Comparison of ENCODE assay signal across 31 cellular contexts in the genomic region with DNA sequence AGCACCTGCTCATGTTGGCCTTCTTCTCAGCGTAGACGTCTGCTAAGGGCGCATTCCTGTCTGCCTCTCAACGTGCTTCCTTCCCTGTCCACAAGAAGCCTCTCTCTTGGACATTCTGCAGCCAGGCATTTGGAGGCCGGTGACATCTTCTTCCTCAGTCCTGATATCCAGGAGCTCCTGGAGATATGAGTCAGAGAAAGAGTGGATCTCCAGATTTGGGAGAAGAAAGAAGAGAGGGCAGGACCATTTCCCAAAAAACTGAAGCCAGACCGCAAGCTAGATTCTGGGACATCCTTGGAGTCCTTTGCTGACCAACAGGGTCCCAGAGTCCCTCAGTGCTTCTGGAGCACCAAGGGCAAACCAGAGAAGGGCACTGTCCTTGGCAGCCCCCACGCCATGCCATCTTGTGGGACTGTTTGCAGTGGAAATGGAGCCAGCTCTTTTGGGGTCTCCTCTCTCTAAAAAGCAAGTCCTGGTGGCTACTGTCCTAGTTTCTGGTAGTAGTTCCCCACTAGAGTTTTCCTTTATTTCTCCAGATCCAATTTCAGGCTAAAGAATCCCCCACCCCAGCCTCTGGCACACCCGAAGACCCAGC. TPM values are rescaled to one million over a fixed set of nuclear protein-coding genes. Genes with fewer than 3 reads are reported as not detected.
"Had no signal": no experiment of that assay in that cellular context is flagged by ENCODE, and none has a peak within 500 bp of the region (broad histone marks: within the 10 kb centered on the region; RNA-seq: fewer than 3 reads in every experiment).

No MANE protein-coding gene starts in this region.

- H3K36me3 Mint-ChIP-seq: memory B cell; naive thymus-derived CD4-positive, alpha-beta T cell; stimulated activated effector memory CD8-positive, alpha-beta T cell treated with anti-CD3 and anti-CD28 coated beads, Interleukin-12 subunit alpha, Interleukin-12 subunit beta, amount 100 ng/mL, for 72 hours had no signal

- H3K27ac ChIP-seq: neutrophil, ovary, spleen, suprapubic skin, thoracic aorta, tibial artery, upper lobe of left lung had no signal

- H3K36me3 ChIP-seq: neutrophil, ovary, spleen, suprapubic skin, thoracic aorta, tibial artery, upper lobe of left lung had no signal

- H3K27ac Mint-ChIP-seq: memory B cell; naive thymus-derived CD4-positive, alpha-beta T cell; nephron; progenitor cell of endocrine pancreas; stimulated activated effector memory CD8-positive, alpha-beta T cell treated with anti-CD3 and anti-CD28 coated beads, Interleukin-12 subunit alpha, Interleukin-12 subunit beta, amount 100 ng/mL, for 72 hours; stimulated activated naive CD8-positive, alpha-beta T cell treated with anti-CD3 and anti-CD28 coated beads, Interleukin-15, Interleukin-2, amounts not matched to agents 100 ng/mL and 50 ng/mL, for 24 hours had no signal

- ATAC-seq: left cardiac atrium; left lobe of liver; mucosa of descending colon; naive thymus-derived CD4-positive, alpha-beta T cell; sciatic nerve; stimulated activated effector memory CD8-positive, alpha-beta T cell treated with anti-CD3 and anti-CD28 coated beads, Interleukin-12 subunit alpha, Interleukin-12 subunit beta, amount 100 ng/mL, for 72 hours had no signal

- DNase-seq: hippocampal formation; kidney glomerular epithelial cell; left cardiac atrium; midbrain; mucosa of descending colon; naive thymus-derived CD4-positive, alpha-beta T cell; occipital lobe; ovary; right cardiac atrium; small intestine; spleen; stimulated activated CD4-positive, alpha-beta T cell treated with anti-CD3 and anti-CD28 coated beads, Interleukin-4, amount 100 ng/mL, for 24 hours; stimulated activated naive CD4-positive, alpha-beta T cell; upper lobe of left lung had no signal

- H3K9me3 ChIP-seq: neutrophil, ovary, suprapubic skin, thoracic aorta, tibial artery had no signal

- H3K27me3 ChIP-seq: ovary, tibial artery, upper lobe of left lung had no signal

- H3K4me3 Mint-ChIP-seq: memory B cell; naive thymus-derived CD4-positive, alpha-beta T cell; nephron; neural crest cell; stimulated activated effector memory CD8-positive, alpha-beta T cell treated with anti-CD3 and anti-CD28 coated beads, Interleukin-12 subunit alpha, Interleukin-12 subunit beta, amount 100 ng/mL, for 72 hours; stimulated activated naive CD8-positive, alpha-beta T cell treated with anti-CD3 and anti-CD28 coated beads, Interleukin-15, Interleukin-2, amounts not matched to agents 100 ng/mL and 50 ng/mL, for 24 hours had no signal

- H3K4me1 Mint-ChIP-seq: memory B cell; naive thymus-derived CD4-positive, alpha-beta T cell; neural crest cell; stimulated activated effector memory CD8-positive, alpha-beta T cell treated with anti-CD3 and anti-CD28 coated beads, Interleukin-12 subunit alpha, Interleukin-12 subunit beta, amount 100 ng/mL, for 72 hours had no signal

- H3K9me3 Mint-ChIP-seq: stimulated activated effector memory CD8-positive, alpha-beta T cell treated with anti-CD3 and anti-CD28 coated beads, Interleukin-12 subunit alpha, Interleukin-12 subunit beta, amount 100 ng/mL, for 72 hours had no signal

- H3K4me1 ChIP-seq: spleen, suprapubic skin, upper lobe of left lung had no signal

- H3K4me3 ChIP-seq: mucosa of descending colon, ovary, spleen, suprapubic skin, thoracic aorta, tibial artery, upper lobe of left lung had no signal

RNA-seq across cellular contexts. Expression of a gene that starts 36.1 kb away (rescaled TPM):
- total RNA-seq: mesenteric fat pad; naive thymus-derived CD4-positive, alpha-beta T cell; pulmonary artery endothelial cell; sciatic nerve; subcutaneous adipose tissue; thoracic aorta had no signal
- polyA plus RNA-seq: keratinocyte; naive thymus-derived CD4-positive, alpha-beta T cell; urinary bladder had no signal
